23 cellular contexts compared by ENCODE assay signal in the genomic region with DNA sequence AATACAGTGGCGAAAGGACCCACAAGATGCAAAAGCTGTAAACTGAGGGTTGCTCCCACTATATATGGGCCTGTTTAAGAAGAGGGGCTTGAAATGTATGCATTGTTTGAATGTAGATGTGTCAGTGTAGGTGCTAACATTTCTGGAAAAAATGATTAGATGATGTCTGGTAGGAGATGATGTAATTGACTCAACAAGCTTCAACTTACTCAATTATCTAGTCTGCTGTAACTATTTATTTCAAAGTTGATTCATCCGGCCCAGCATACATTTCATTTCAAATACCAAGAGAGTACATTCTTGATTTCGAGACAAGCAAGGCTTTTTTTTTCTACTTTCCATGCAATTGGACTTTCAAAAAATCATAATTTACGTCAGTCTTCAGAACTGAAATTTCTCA. TPM values are rescaled to one million over a fixed set of nuclear protein-coding genes. Genes with fewer than 3 reads are reported as not detected.
"Had no signal": no experiment of that assay in that cellular context is flagged by ENCODE, and none has a peak within 500 bp of the region (broad histone marks: within the 10 kb centered on the region; RNA-seq: fewer than 3 reads in every experiment).

No MANE protein-coding gene starts in this region.

- H3K4me1 ChIP-seq: adrenal gland, esophagus muscularis mucosa, pancreas, right lobe of liver, upper lobe of right lung had no signal

- ATAC-seq: heart right ventricle, left ventricle myocardium superior, pancreas, right lobe of liver, upper lobe of right lung had no signal

- H3K27ac Mint-ChIP-seq: activated T-helper 2 cell treated with anti-CD3 and anti-CD28 coated beads, Interferon-gamma antibody, Interleukin-2, Interleukin-4, amounts not matched to agents 10 μg/mL and 5 μg/mL and 100 μg/mL, durations not matched to agents 14 hours and 24 hours and 36 hours; memory B cell; naive B cell had no signal

- H3K27me3 Mint-ChIP-seq: memory B cell, naive B cell had no signal

- H3K9me3 Mint-ChIP-seq: activated T-helper 2 cell treated with anti-CD3 and anti-CD28 coated beads, Interferon-gamma antibody, Interleukin-2, Interleukin-4, amounts not matched to agents 10 μg/mL and 5 μg/mL and 100 μg/mL, durations not matched to agents 14 hours and 24 hours and 36 hours had no signal

- H3K9me3 ChIP-seq: adrenal gland, esophagus muscularis mucosa, neutrophil, pancreas, right lobe of liver, upper lobe of right lung had no signal

- DNase-seq: activated naive CD4-positive, alpha-beta T cell treated with Interleukin-2 at 50 U/mL for 16 hours; adrenal gland; effector CD4-positive, alpha-beta T cell; heart right ventricle; kidney glomerular epithelial cell; left ventricle myocardium superior; naive B cell; pancreas; right lobe of liver; small intestine; stimulated activated CD4-positive, alpha-beta T cell treated with anti-CD3 and anti-CD28 coated beads, Interleukin-15, amount 100 ng/mL, for 24 hours; stimulated activated CD4-positive, alpha-beta T cell treated with anti-CD3 and anti-CD28 coated beads, Interleukin-2, amount 100 ng/mL, for 48 hours; upper lobe of right lung; WERI-Rb-1 had no signal

- H3K4me3 ChIP-seq: adrenal gland, esophagus muscularis mucosa, heart right ventricle, pancreas, right lobe of liver, upper lobe of right lung had no signal

- H3K4me3 Mint-ChIP-seq: memory B cell, naive B cell had no signal

- H3K36me3 Mint-ChIP-seq: naive B cell had no signal

- H3K36me3 ChIP-seq: adrenal gland, esophagus muscularis mucosa, heart right ventricle, neutrophil, pancreas, right lobe of liver, upper lobe of right lung, WERI-Rb-1 had no signal

- H3K27me3 ChIP-seq: adrenal gland, esophagus muscularis mucosa, heart right ventricle, neutrophil, pancreas, right lobe of liver, upper lobe of right lung had no signal

- H3K27ac ChIP-seq: adrenal gland, esophagus muscularis mucosa, heart right ventricle, neutrophil, pancreas, right lobe of liver, upper lobe of right lung, WERI-Rb-1 had no signal

RNA-seq across cellular contexts. Expression of gene ENAM, which starts 9.3 kb away (rescaled TPM):
- total RNA-seq: activated T-helper 2 cell treated with anti-CD3 and anti-CD28 coated beads, Interferon-gamma antibody, Interleukin-2, Interleukin-4, amounts not matched to agents 10 μg/mL and 5 μg/mL and 100 μg/mL, durations not matched to agents 14 hours and 24 hours and 36 hours; adrenal gland; bronchial epithelial cell; cerebellum; endothelial cell of umbilical vein; esophagus muscularis mucosa; mononuclear cell; pulmonary artery endothelial cell had no signal

RNA-seq across cellular contexts. Expression of gene AMBN, which starts 27.2 kb away (rescaled TPM):
- total RNA-seq: activated T-helper 2 cell treated with anti-CD3 and anti-CD28 coated beads, Interferon-gamma antibody, Interleukin-2, Interleukin-4, amounts not matched to agents 10 μg/mL and 5 μg/mL and 100 μg/mL, durations not matched to agents 14 hours and 24 hours and 36 hours; adrenal gland; bronchial epithelial cell; cerebellum; endothelial cell of umbilical vein; esophagus muscularis mucosa; heart right ventricle; left ventricle myocardium superior; mononuclear cell; pancreas; pulmonary artery endothelial cell; right lobe of liver; upper lobe of right lung had no signal

RNA-seq across cellular contexts. Expression of gene JCHAIN, which starts 47.0 kb away (rescaled TPM):
- total RNA-seq: activated T-helper 2 cell treated with anti-CD3 and anti-CD28 coated beads, Interferon-gamma antibody, Interleukin-2, Interleukin-4, amounts not matched to agents 10 μg/mL and 5 μg/mL and 100 μg/mL, durations not matched to agents 14 hours and 24 hours and 36 hours; bronchial epithelial cell; endothelial cell of umbilical vein; pulmonary artery endothelial cell had no signal
